In genomic region chr12:59431266-59431665, GRCh38 we compare ENCODE assay signal across 13 cellular contexts.
A peak's percentile ranks its signal among the peaks of the same experiment; 100 is the strongest.
DNase-seq lines count a peak whose midpoint lies in the region; ATAC-seq, FAIRE-seq and TF ChIP-seq lines count a peak whose summit lies in the region.
"Had no signal": no experiment of that assay in that cellular context is flagged by ENCODE, and none has a peak within 500 bp of the region (broad histone marks: within the 10 kb centered on the region; RNA-seq: fewer than 3 reads in every experiment).

No MANE protein-coding gene starts in this region.

- no peaks in the 10 kb centered on the region for H3K4me1 ChIP-seq in RWPE2 (ENCODE audit: insufficient read depth, poor library complexity, severe bottlenecking)
- no peaks in the 10 kb centered on the region for H3K4me1 ChIP-seq in esophagus muscularis mucosa
- H3K4me1 ChIP-seq in testis: no peaks in the 10 kb centered on the region
- H3K4me1 ChIP-seq: vagina had no signal

- TF ChIP-seq EP300 in esophagus muscularis mucosa (IDR thresholded peaks at IDR 0.05): no peak

- H3K27me3 ChIP-seq in RWPE2 (ENCODE audit: insufficient read depth, poor library complexity, severe bottlenecking): no peaks in the 10 kb centered on the region
- H3K27me3 ChIP-seq in esophagus muscularis mucosa: peaks cover 0 to 5% (median 0%) of the 10 kb centered on the region in 4 donors
- H3K27me3 ChIP-seq in testis: no peaks in the 10 kb centered on the region
- H3K27me3 ChIP-seq: vagina had no signal

- POLR2A ChIA-PET in AG04449 (lab: Yijun Ruan, JAX): no interaction called here

- H3K36me3 ChIP-seq in RWPE2 (ENCODE audit: low read depth) (no peaks in the 10 kb centered on the region), esophagus muscularis mucosa (no peaks in the 10 kb centered on the region), testis (ENCODE audit: low read depth, missing control alignments) (no peaks in the 10 kb centered on the region)
- H3K36me3 ChIP-seq: vagina had no signal

- TF ChIP-seq POLR2A in esophagus muscularis mucosa (IDR thresholded peaks at IDR 0.05; ENCODE audit: low read depth): no peak
- no peak for TF ChIP-seq POLR2A in testis (IDR thresholded peaks at IDR 0.05)

- no peak overlapping the region for H3K4me3 Mint-ChIP-seq in activated naive CD4-positive, alpha-beta T cell treated with anti-CD3 and anti-CD28 coated beads, Interleukin-2, amount 10 ng/mL, durations not matched to agents 7 days and 5 days
- H3K4me3 Mint-ChIP-seq: activated T-cell treated with anti-CD3 and anti-CD28 coated beads, Interleukin-2, amount 50 U/mL, for 72 hours had no signal

- H3K4me3 ChIP-seq in AG04449 (ENCODE audit: low read depth, low read length) (no peak overlapping the region), RWPE2 (ENCODE audit: severe bottlenecking) (no peak overlapping the region), esophagus muscularis mucosa (no peak overlapping the region), testis (no peak overlapping the region)
- H3K4me3 ChIP-seq: vagina had no signal

- CTCF ChIA-PET in AG04449 (lab: Yijun Ruan, JAX): interaction anchor here (1.2 to 2.8 kb wide), 3 partner anchors 28 to 377 kb away, joined by 3 to 13 read pairs (median 11); no protein-coding TSS in a partner anchor
- CTCF ChIA-PET in activated naive CD4-positive, alpha-beta T cell treated with anti-CD3 and anti-CD28 coated beads, Interleukin-2, amount 10 ng/mL, durations not matched to agents 7 days and 5 days (lab: Charles Lee): interaction anchor here (0.9 kb wide), 1 partner anchor 404 kb away, joined by 4 read pairs; no protein-coding TSS in a partner anchor

- TF ChIP-seq CTCF in AG04449 (IDR thresholded peaks at IDR 0.05; ENCODE audit: insufficient read depth, low read length, missing control alignments) (peak; percentile 6), GM10266 (IDR thresholded peaks at IDR 0.05; ENCODE audit: control insufficient read depth, insufficient read depth, low read depth, missing control alignments) (peak; percentile 6), RWPE2 (IDR thresholded peaks at IDR 0.05; ENCODE audit: poor library complexity, severe bottlenecking) (peak; percentile 57), esophagus muscularis mucosa (IDR thresholded peaks at IDR 0.05) (no peak), testis (IDR thresholded peaks at IDR 0.05) (no peak)

- H3K9me3 ChIP-seq in RWPE2 (ENCODE audit: severe bottlenecking): no peaks in the 10 kb centered on the region
- no peaks in the 10 kb centered on the region for H3K9me3 ChIP-seq in esophagus muscularis mucosa
- no peaks in the 10 kb centered on the region for H3K9me3 ChIP-seq in testis
- H3K9me3 ChIP-seq: vagina had no signal

- H3K27me3 Mint-ChIP-seq in activated naive CD4-positive, alpha-beta T cell treated with anti-CD3 and anti-CD28 coated beads, Interleukin-2, amount 10 ng/mL, durations not matched to agents 7 days and 5 days: no peaks in the 10 kb centered on the region

- intact Hi-C loops in esophagus muscularis mucosa (cut with DNase I) (no loop called here), testis (cut with DNase I; ENCODE audit: low total_unique reads) (no loop called here)

- ATAC-seq in RWPE2 (ENCODE audit: low read depth): no peak
- no peak for ATAC-seq in HG03095 (IDR thresholded peaks at IDR 0.05; ENCODE audit: unreplicated experiment)
- ATAC-seq: activated T-cell treated with anti-CD3 and anti-CD28 coated beads, Interleukin-2, amount 50 U/mL, for 72 hours had no signal

- no peaks in the 10 kb centered on the region for H3K36me3 Mint-ChIP-seq in activated naive CD4-positive, alpha-beta T cell treated with anti-CD3 and anti-CD28 coated beads, Interleukin-2, amount 10 ng/mL, durations not matched to agents 7 days and 5 days

- DNase-seq in AG04449 (ENCODE audit: low read depth, low spot score) (no peak), GM10266 (ENCODE audit: extremely low spot score) (no peak), RWPE2 (ENCODE audit: low spot score) (no peak), frontal cortex (ENCODE audit: low spot score in 2 of 2) (no peak), esophagus muscularis mucosa (ENCODE audit: extremely low spot score) (no peak), testis (no peak)
- no peak for DNase-seq in activated naive CD4-positive, alpha-beta T cell treated with anti-CD3 and anti-CD28 coated beads, Interleukin-2, amount 10 ng/mL, durations not matched to agents 7 days and 5 days
- DNase-seq: activated T-cell treated with anti-CD3 and anti-CD28 coated beads, Interleukin-2, amount 50 U/mL, for 72 hours; cerebellar nuclear complex; DMS153; midbrain had no signal

- no peaks in the 10 kb centered on the region for H3K9me3 Mint-ChIP-seq in activated naive CD4-positive, alpha-beta T cell treated with anti-CD3 and anti-CD28 coated beads, Interleukin-2, amount 10 ng/mL, durations not matched to agents 7 days and 5 days
- H3K9me3 Mint-ChIP-seq: activated T-cell treated with anti-CD3 and anti-CD28 coated beads, Interleukin-2, amount 50 U/mL, for 72 hours had no signal

- no peak overlapping the region for H3K27ac Mint-ChIP-seq in activated naive CD4-positive, alpha-beta T cell treated with anti-CD3 and anti-CD28 coated beads, Interleukin-2, amount 10 ng/mL, durations not matched to agents 7 days and 5 days
- H3K27ac Mint-ChIP-seq: activated T-cell treated with anti-CD3 and anti-CD28 coated beads, Interleukin-2, amount 50 U/mL, for 72 hours had no signal

- peak; percentile 24 for FAIRE-seq in frontal cortex (lab: Jason Lieb, UNC)

- H3K27ac ChIP-seq in RWPE2 (ENCODE audit: poor library complexity, severe bottlenecking) (no peak overlapping the region), esophagus muscularis mucosa (replicated peaks in 1 of 4) (no peak overlapping the region), testis (no peak overlapping the region)
- H3K27ac ChIP-seq: vagina had no signal

- WGBS in esophagus muscularis mucosa: 57% methylated on average over 4 of the region's 4 CpGs
- WGBS in testis, 2 donors: 60 to 61% methylated on average over 4 of the region's 4 CpGs

- H3K4me1 Mint-ChIP-seq in activated naive CD4-positive, alpha-beta T cell treated with anti-CD3 and anti-CD28 coated beads, Interleukin-2, amount 10 ng/mL, durations not matched to agents 7 days and 5 days: no peaks in the 10 kb centered on the region

Comparison
In these comparisons a context has a peak if more than half of its experiments do, and no peak if none do; other contexts are left out.
1. CTCF ChIP-seq: peak in AG04449 (single experiment), GM10266 (single experiment) and RWPE2 (single experiment); none in esophagus muscularis mucosa (0 of 3) and testis (0 of 3).